8 cellular contexts compared by ENCODE assay signal in genomic region chr12:6943719-6944380, GRCh38. TPM values are rescaled to one million over a fixed set of nuclear protein-coding genes. Genes with fewer than 3 reads are reported as not detected.
A peak's percentile ranks its signal among the peaks of the same experiment; 100 is the strongest.
DNase-seq lines count a peak whose midpoint lies in the region; ATAC-seq, FAIRE-seq and TF ChIP-seq lines count a peak whose summit lies in the region.

C12orf57 (plus strand) TSS chr12:6944022; CDS start chr12:6944122, 100 bp downstream.
RNU7-1 (plus strand) TSS chr12:6943816.

- H3K9ac ChIP-seq in keratinocyte (ENCODE audit: control insufficient read depth, extremely low read depth, insufficient read depth, low read length) = peak within 1 kb of the TSS; percentile 87

- dilution Hi-C loops in keratinocyte (cut with MboI; ENCODE audit: extremely low pct_ligation_motif_present, low sequenced_read_pairs) = no loop called here

- H3K4me1 ChIP-seq in keratinocyte (ENCODE audit: control insufficient read depth, extremely low read depth, insufficient read depth, low read length) = peaks cover 27% of the 10 kb centered on the region

- ATAC-seq in GM19025 (IDR thresholded peaks at IDR 0.05; ENCODE audit: low read depth, unreplicated experiment) (peak; percentile 31), HG03175 (IDR thresholded peaks at IDR 0.05; ENCODE audit: unreplicated experiment) (peak; percentile 36)

- H3K4me2 ChIP-seq in keratinocyte (ENCODE audit: control insufficient read depth, extremely low read depth, insufficient read depth, low read depth, low read length) = peak within 1 kb of the TSS; percentile 95

- H3K4me3 ChIP-seq in AG10803 (ENCODE audit: low read length) = peak within 1 kb of the TSS; percentile 88
- peak within 1 kb of the TSS; percentile 74 for H3K4me3 ChIP-seq in WERI-Rb-1 (ENCODE audit: low read depth, low read length)
- peak within 1 kb of the TSS; percentile 42 to 74 (median 56) for H3K4me3 ChIP-seq in keratinocyte (ENCODE audit: control insufficient read depth in 2 of 3, extremely low read depth in 1 of 3, insufficient read depth in 2 of 3, low read depth in 1 of 3, low read length in 3 of 3)

- H3K27ac ChIP-seq in WERI-Rb-1 = peak within 1 kb of the TSS; percentile 97
- peak within 1 kb of the TSS; percentile 100 for H3K27ac ChIP-seq in keratinocyte (ENCODE audit: control insufficient read depth, insufficient read depth, low read length)

- H4K20me1 ChIP-seq in keratinocyte (ENCODE audit: control insufficient read depth, extremely low read depth, insufficient read depth, low read length) = no peaks in the 10 kb centered on the region

- no peaks in the 10 kb centered on the region for H3K9me1 ChIP-seq in keratinocyte (ENCODE audit: control insufficient read depth, extremely low read depth, insufficient read depth, low read length)

- peaks cover 6% of the 10 kb centered on the region for H3K79me2 ChIP-seq in keratinocyte (ENCODE audit: control insufficient read depth, insufficient read depth, low read length)

- H2AFZ ChIP-seq in keratinocyte (ENCODE audit: control insufficient read depth, low read length) = peak within 1 kb of the TSS; percentile 68

- H3K36me3 ChIP-seq in WERI-Rb-1 = peaks cover 46% of the 10 kb centered on the region
- peaks cover 10 to 16% of the 10 kb centered on the region in 2 experiments for H3K36me3 ChIP-seq in keratinocyte (ENCODE audit: control insufficient read depth in 2 of 2, extremely low read depth in 1 of 2, insufficient read depth in 2 of 2, low read length in 2 of 2)

- H3K27me3 ChIP-seq in WERI-Rb-1 (ENCODE audit: insufficient read depth, low read depth, severe bottlenecking) (no peaks in the 10 kb centered on the region), keratinocyte (ENCODE audit: control insufficient read depth, extremely low read depth, insufficient read depth, low read length) (no peaks in the 10 kb centered on the region)

- peak; percentile 81 for DNase-seq in AG10803 (ENCODE audit: low read depth)
- DNase-seq in NCI-H2196 treated with DMSO at 0.1 percent for 48 hours (lab: John Stamatoyannopoulos, UW; ENCODE audit: unreplicated experiment) = peak; percentile 18
- peak; percentile 89 for DNase-seq in WERI-Rb-1
- DNase-seq in cerebellar cortex (ENCODE audit: low spot score) = peak; percentile 94
- no peak for DNase-seq in keratinocyte (ENCODE audit: low read depth, low spot score)
- DNase-seq in stimulated activated CD4-positive, alpha-beta T cell treated with anti-CD3 and anti-CD28 coated beads, Interleukin-12 subunit alpha, Interleukin-12 subunit beta, amount 100 ng/mL, for 48 hours (ENCODE audit: low read depth in 2 of 3, low spot score in 1 of 3) = peak; percentile 73 to 81 (median 74)

- H3K9me3 ChIP-seq in WERI-Rb-1 (ENCODE audit: severe bottlenecking) (no peaks in the 10 kb centered on the region), keratinocyte (ENCODE audit: control insufficient read depth, low read depth, low read length) (no peaks in the 10 kb centered on the region)

- no peak for FAIRE-seq in keratinocyte (lab: Jason Lieb, UNC)

- TF ChIP-seq CTCF in AG10803 (conservative IDR thresholded peaks at IDR 0.05; ENCODE audit: low read length) (no peak), WERI-Rb-1 (IDR thresholded peaks at IDR 0.05; ENCODE audit: low read depth, low read length) (no peak), keratinocyte (optimal IDR thresholded peaks at IDR 0.05 in 1 of 3, IDR thresholded peaks at IDR 0.05 in 1 of 3, conservative IDR thresholded peaks at IDR 0.05 in 1 of 3; ENCODE audit: extremely low read depth in 1 of 3, insufficient read depth in 2 of 3, low read length in 3 of 3) (no peak)

RNA-seq across cellular contexts. Expression of gene C12orf57, which starts in this region (rescaled TPM):
- polyA plus RNA-seq in keratinocyte = 121 to 211 TPM (median 137 TPM) in 3 replicates
- 27.9 TPM for polyA plus RNA-seq in keratinocyte (2011; ENCODE audit: low read depth)
- 145 and 239 TPM in 2 replicates for polyA plus RNA-seq in keratinocyte (2011; cell fraction: cytosol; rRNA removed)
- 64.7 and 79.2 TPM in 2 replicates for polyA plus RNA-seq in keratinocyte (2011; cell fraction: nucleus; rRNA removed)
- polyA plus RNA-seq in keratinocyte (2012; ENCODE audit: low replicate concordance) = 106 and 137 TPM in 2 replicates
- 30.4 to 74.9 TPM (median 35.3 TPM) in 3 replicates for polyA minus RNA-seq in keratinocyte
- 64.5 TPM for polyA minus RNA-seq in keratinocyte (2011; cell fraction: cytosol; rRNA and poly(A)+ RNA removed)
- 20.9 and 21.8 TPM in 2 replicates for polyA minus RNA-seq in keratinocyte (2011; cell fraction: nucleus; rRNA and poly(A)+ RNA removed)

RNA-seq across cellular contexts. Expression of gene RNU7-1, which starts in this region (rescaled TPM):
- polyA plus RNA-seq in keratinocyte = not detected in 3 replicates
- polyA plus RNA-seq in keratinocyte (2011; ENCODE audit: low read depth) = not detected
- polyA plus RNA-seq in keratinocyte (2011; cell fraction: cytosol; rRNA removed) = not detected in 2 replicates
- not detected in 2 replicates for polyA plus RNA-seq in keratinocyte (2011; cell fraction: nucleus; rRNA removed)
- not detected in 2 replicates for polyA plus RNA-seq in keratinocyte (2012; ENCODE audit: low replicate concordance)
- polyA minus RNA-seq in keratinocyte = not detected in 3 replicates
- not detected for polyA minus RNA-seq in keratinocyte (2011; cell fraction: cytosol; rRNA and poly(A)+ RNA removed)
- not detected in 2 replicates for polyA minus RNA-seq in keratinocyte (2011; cell fraction: nucleus; rRNA and poly(A)+ RNA removed)
